In the genomic region with DNA sequence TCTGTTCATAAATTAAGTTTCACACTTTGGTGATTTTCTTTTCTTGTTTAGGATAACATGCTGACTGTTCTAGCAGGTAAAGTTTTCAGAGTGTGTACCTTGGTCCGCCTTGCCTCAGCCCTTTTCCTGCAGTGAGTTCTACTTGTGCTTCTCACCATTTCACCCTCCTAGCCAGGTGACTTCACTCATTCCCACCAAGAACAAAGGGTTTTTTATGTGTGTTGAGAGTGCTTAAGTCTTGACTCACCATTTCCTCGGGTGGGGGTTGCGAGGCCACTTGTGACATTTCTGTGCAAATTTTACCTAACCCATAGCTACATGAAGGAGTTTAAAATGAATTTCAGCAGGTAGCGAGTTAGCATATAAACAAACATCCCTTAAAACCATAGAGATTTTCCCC, we compare ENCODE assay signal across 23 cellular contexts.
A peak's percentile ranks its signal among the peaks of the same experiment; 100 is the strongest.
DNase-seq lines count a peak whose midpoint lies in the region; ATAC-seq, FAIRE-seq and TF ChIP-seq lines count a peak whose summit lies in the region.
"Had no signal": no experiment of that assay in that cellular context is flagged by ENCODE, and none has a peak within 500 bp of the region (broad histone marks: within the 10 kb centered on the region; RNA-seq: fewer than 3 reads in every experiment).

No MANE protein-coding gene starts in this region.

- no peaks in the 10 kb centered on the region for H3K9me3 ChIP-seq in PC-3 (ENCODE audit: low read length)
- no peaks in the 10 kb centered on the region for H3K9me3 ChIP-seq in left lung
- H3K9me3 ChIP-seq: gastrocnemius medialis, transverse colon had no signal

- peaks cover 22% of the 10 kb centered on the region; the same call in 1 of the 2 replicates for H3K27me3 ChIP-seq in PC-3 (ENCODE audit: low read length)
- no peaks in the 10 kb centered on the region for H3K27me3 ChIP-seq in left lung
- H3K27me3 ChIP-seq: gastrocnemius medialis, neural progenitor cell, transverse colon had no signal

- H4K20me1 ChIP-seq in PC-3 (ENCODE audit: low read length): no peaks in the 10 kb centered on the region

- H3F3A ChIP-seq in PC-3 (ENCODE audit: low read length, unreplicated experiment): no peaks in the 10 kb centered on the region

- no peaks in the 10 kb centered on the region for H3K79me2 ChIP-seq in PC-3 (ENCODE audit: low read length)

- peak; percentile 5 for DNase-seq in H54 (ENCODE audit: insufficient read length, low spot score)
- peak; percentile 65 for DNase-seq in PC-3
- DNase-seq in epithelial cell of esophagus (ENCODE audit: low read depth): peak; percentile 41
- DNase-seq in left lung: no peak
- no peak for DNase-seq in NCI-H2029 (lab: John Stamatoyannopoulos, UW)
- no peak for DNase-seq in OCI-M2 (lab: John Stamatoyannopoulos, UW; ENCODE audit: unreplicated experiment)
- no peak for DNase-seq in RPMI8226
- DNase-seq: activated B cell treated with CpG ODN at 0.5 μM for 24 hours; anterior cingulate cortex; erythroblast; gastrocnemius medialis; KBM-7; kidney glomerular epithelial cell; NCI-H146; NCI-H2171 treated with DMSO at 0.1 percent for 48 hours; NCI-H524; stimulated activated CD8-positive, alpha-beta memory T cell treated with anti-CD3 and anti-CD28 coated beads, Interleukin-4, amount 100 ng/mL, for 48 hours; transverse colon had no signal

- FAIRE-seq in H54 (lab: Jason Lieb, UNC): no peak
- FAIRE-seq: GM19239 had no signal

- H3K27ac ChIP-seq in PC-3 (ENCODE audit: low read length) (no peak overlapping the region), left lung (no peak overlapping the region)
- H3K27ac ChIP-seq: gastrocnemius medialis, neural progenitor cell, SK-N-MC, transverse colon had no signal

- H3K36me3 ChIP-seq in PC-3 (ENCODE audit: low read depth, low read length): no peaks in the 10 kb centered on the region
- no peaks in the 10 kb centered on the region for H3K36me3 ChIP-seq in left lung
- H3K36me3 ChIP-seq: gastrocnemius medialis, neural progenitor cell, transverse colon had no signal

- peak overlapping the region; percentile 12; the same call in 1 of the 2 replicates for H3K4me2 ChIP-seq in PC-3 (ENCODE audit: low read length)
- H3K4me2 ChIP-seq: neural progenitor cell had no signal

- BruUV-seq in PC-3 (replicated peaks; lab: Mats Ljungman, UMichigan): no TSS peak

- POLR2A ChIA-PET in PC-3 (lab: Charles Lee; ENCODE audit: unreplicated experiment): no interaction called here

- no peak for TF ChIP-seq POLR2A in H54 (IDR thresholded peaks at IDR 0.05; ENCODE audit: low read depth, low read length)

- intact Hi-C loops in PC-3 (cut with micrococcal nuclease) (no loop called here), left lung (cut with DNase I) (no loop called here)

- TF ChIP-seq CTCF in PC-3 (conservative IDR thresholded peaks at IDR 0.05; ENCODE audit: low read depth, low read length) (no peak), epithelial cell of esophagus (IDR thresholded peaks at IDR 0.05; ENCODE audit: insufficient read depth, low read depth, low read length, missing control alignments) (no peak), left lung (IDR thresholded peaks at IDR 0.05) (no peak)

- H2AFZ ChIP-seq in PC-3 (ENCODE audit: low read length): no peak overlapping the region
- H2AFZ ChIP-seq: neural progenitor cell had no signal

- no peak overlapping the region for H3K9ac ChIP-seq in PC-3 (ENCODE audit: low read length)
- H3K9ac ChIP-seq: neural progenitor cell had no signal

- ATAC-seq in PC-3: peak; percentile 78
- ATAC-seq in left lung: peak; percentile 74
- no peak for ATAC-seq in GM19035 (IDR thresholded peaks at IDR 0.05; ENCODE audit: unreplicated experiment)
- ATAC-seq: activated naive CD4-positive, alpha-beta T cell treated with anti-CD3 and anti-CD28 coated beads, Interleukin-2, amount 50 U/mL, for 72 hours; gastrocnemius medialis had no signal

- H3K4me1 ChIP-seq in PC-3 (ENCODE audit: insufficient read depth, low read length) (peaks cover 11% of the 10 kb centered on the region), left lung (no peaks in the 10 kb centered on the region)
- H3K4me1 ChIP-seq: gastrocnemius medialis, neural progenitor cell, transverse colon had no signal

- no peak overlapping the region for H3K4me3 ChIP-seq in PC-3 (ENCODE audit: low read length)
- H3K4me3 ChIP-seq in epithelial cell of esophagus (ENCODE audit: low read length): no peak overlapping the region
- no peak overlapping the region for H3K4me3 ChIP-seq in left lung
- H3K4me3 ChIP-seq: gastrocnemius medialis, neural progenitor cell, SK-N-MC, transverse colon had no signal

- CTCF ChIA-PET in PC-3 (lab: Charles Lee): no interaction called here

- H3K9me2 ChIP-seq in PC-3 (replicated peaks; ENCODE audit: low read length): no peaks in the 10 kb centered on the region

Comparison
In these comparisons a context has a peak if more than half of its experiments do, and no peak if none do; other contexts are left out.
1. DNase-seq: peak in H54 (single experiment), PC-3 (single experiment) and epithelial cell of esophagus (single experiment); none in left lung (0 of 2), NCI-H2029 (single experiment), OCI-M2 (single experiment) and RPMI8226 (single experiment).